15 cellular contexts compared by ENCODE assay signal in the genomic region with DNA sequence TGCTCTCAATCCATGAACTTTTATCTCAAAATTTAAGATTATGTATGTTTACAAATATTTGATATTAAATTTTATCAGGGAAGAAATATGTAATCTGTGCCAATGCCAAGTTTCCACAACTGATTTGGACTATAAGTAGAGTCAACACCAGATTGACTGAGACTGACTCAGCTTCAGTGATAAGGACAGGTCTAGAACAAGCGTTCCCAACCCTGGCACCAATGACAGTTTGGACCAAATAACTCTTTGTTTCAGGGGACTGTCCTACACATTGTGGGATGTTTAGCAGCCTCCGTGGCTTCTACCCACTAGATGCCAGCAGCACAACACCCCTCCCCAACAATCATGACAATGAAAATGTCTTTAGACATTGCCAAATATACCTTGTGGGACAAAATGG.
"Had no signal": no experiment of that assay in that cellular context is flagged by ENCODE, and none has a peak within 500 bp of the region (broad histone marks: within the 10 kb centered on the region; RNA-seq: fewer than 3 reads in every experiment).

No MANE protein-coding gene starts in this region.

- H3K9me3 ChIP-seq: transverse colon had no signal

- H3K36me3 ChIP-seq: transverse colon had no signal

- ATAC-seq: activated CD4-positive, CD25-positive, alpha-beta regulatory T cell treated with anti-CD3 and anti-CD28 coated beads, Interleukin-2, amount 50 U/mL, for 24 hours; activated T-cell treated with anti-CD3 and anti-CD28 coated beads, Interleukin-2, amount 50 U/mL, for 72 hours; esophagus mucosa; left colon had no signal

- H3K27ac ChIP-seq: transverse colon had no signal

- FAIRE-seq: islet of Langerhans had no signal

- H3K27me3 ChIP-seq: transverse colon had no signal

- H3K4me3 ChIP-seq: transverse colon had no signal

- DNase-seq: activated CD4-positive, alpha-beta T cell treated with anti-CD3 and anti-CD28 coated beads, Interleukin-2, amount 50 U/mL, for 1 hour; activated CD8-positive, alpha-beta memory T cell treated with anti-CD3 and anti-CD28 coated beads, Interleukin-2, amount 50 U/mL, for 4 hours; activated effector memory CD4-positive, alpha-beta T cell treated with anti-CD3 and anti-CD28 coated beads, Interleukin-2, amount 50 U/mL, for 16 hours; activated T-cell treated with anti-CD3 and anti-CD28 coated beads, Interleukin-2, amount 50 U/mL, for 72 hours; effector CD4-positive, alpha-beta T cell; left colon; midbrain; posterior cingulate gyrus; stimulated activated CD4-positive, alpha-beta T cell treated with anti-CD3 and anti-CD28 coated beads, Interleukin-1b, Interleukin-23, amount 100 ng/mL, for 48 hours; stimulated activated CD8-positive, alpha-beta memory T cell treated with anti-CD3 and anti-CD28 coated beads, Interleukin-4, amount 100 ng/mL, for 48 hours; stimulated activated naive CD4-positive, alpha-beta T cell treated with Interleukin-2 at 50 U/mL for 16 hours; transverse colon had no signal
